Comparison of ENCODE assay signal across 8 cellular contexts in the genomic region with DNA sequence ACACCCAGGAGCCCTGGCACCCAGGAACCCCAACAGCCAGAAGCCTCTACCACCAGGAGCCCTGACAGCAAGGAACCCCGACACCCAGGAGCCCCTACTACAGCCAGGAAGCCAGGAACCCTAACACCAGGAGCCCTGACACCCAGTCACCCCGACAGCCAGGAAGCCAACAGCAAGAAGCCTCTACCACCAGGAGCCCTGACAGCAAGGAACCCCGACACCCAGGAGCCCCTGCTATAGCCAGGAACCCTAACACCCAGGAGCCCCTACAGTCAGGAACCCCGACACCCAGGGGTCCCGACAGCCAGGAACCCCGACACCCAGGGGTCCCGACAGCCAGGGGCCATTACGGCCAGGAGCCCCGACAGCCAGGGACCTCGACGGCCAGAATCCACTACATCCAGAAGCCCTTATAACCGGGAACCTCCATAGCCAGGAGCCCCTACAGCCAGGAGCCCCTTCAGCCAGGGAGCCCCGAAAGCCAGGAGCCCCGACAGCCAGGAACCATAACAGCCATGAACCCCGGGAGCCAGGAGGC.
A peak's percentile ranks its signal among the peaks of the same experiment; 100 is the strongest.
DNase-seq lines count a peak whose midpoint lies in the region; FAIRE-seq and TF ChIP-seq lines count a peak whose summit lies in the region.

No MANE protein-coding gene starts in this region.

- H3K27me3 ChIP-seq in rectal smooth muscle tissue (ENCODE audit: control insufficient read depth, insufficient read depth, low read length), result no peaks in the 10 kb centered on the region

- H3K9ac ChIP-seq in rectal smooth muscle tissue (ENCODE audit: low read length), result peak overlapping the region; percentile 73

- H3K4me3 Mint-ChIP-seq in activated naive CD4-positive, alpha-beta T cell treated with anti-CD3 and anti-CD28 coated beads, Interleukin-2, amount 10 ng/mL, durations not matched to agents 7 days and 5 days, result peak overlapping the region; percentile 93

- POLR2A ChIA-PET in RWPE1 (lab: Yijun Ruan, JAX; ENCODE audit: low non-redundant PET), result interaction anchor here (3.2 kb wide), 1 partner anchor 25 kb away, joined by 42 read pairs; a partner anchor contains a TSS

- no peak for FAIRE-seq in RCC 7860 (lab: Jason Lieb, UNC)

- H3K4me1 ChIP-seq in rectal smooth muscle tissue (ENCODE audit: control insufficient read depth, insufficient read depth, low read length), result peaks cover 14% of the 10 kb centered on the region

- no peaks in the 10 kb centered on the region for H3K36me3 ChIP-seq in rectal smooth muscle tissue (ENCODE audit: control insufficient read depth, insufficient read depth, low read length)

- DNase-seq in activated naive CD4-positive, alpha-beta T cell treated with anti-CD3 and anti-CD28 coated beads, Interleukin-2, amount 10 ng/mL, durations not matched to agents 7 days and 5 days, result peak; percentile 23
- no peak for DNase-seq in activated naive CD4-positive, alpha-beta T cell treated with Interleukin-2 at 50 U/mL for 16 hours
- DNase-seq in RWPE1 (ENCODE audit: low spot score), result no peak
- no peak for DNase-seq in fibroblast of pulmonary artery (ENCODE audit: low read depth)
- no peak for DNase-seq in SW480 (ENCODE audit: low spot score)
- DNase-seq in RCC 7860 (ENCODE audit: low spot score), result no peak
- DNase-seq in GM19238 (ENCODE audit: insufficient read length, low spot score), result no peak

- H3K9me3 Mint-ChIP-seq in activated naive CD4-positive, alpha-beta T cell treated with anti-CD3 and anti-CD28 coated beads, Interleukin-2, amount 10 ng/mL, durations not matched to agents 7 days and 5 days, result no peaks in the 10 kb centered on the region

- peaks cover 44% of the 10 kb centered on the region for H3K4me1 Mint-ChIP-seq in activated naive CD4-positive, alpha-beta T cell treated with anti-CD3 and anti-CD28 coated beads, Interleukin-2, amount 10 ng/mL, durations not matched to agents 7 days and 5 days

- peak overlapping the region; percentile 73 for H3K4me3 ChIP-seq in fibroblast of pulmonary artery (replicated peaks; ENCODE audit: low read depth, low read length)
- peak overlapping the region; percentile 67 for H3K4me3 ChIP-seq in rectal smooth muscle tissue (ENCODE audit: low read length)

- H3K36me3 Mint-ChIP-seq in activated naive CD4-positive, alpha-beta T cell treated with anti-CD3 and anti-CD28 coated beads, Interleukin-2, amount 10 ng/mL, durations not matched to agents 7 days and 5 days, result peaks cover 12% of the 10 kb centered on the region

- CTCF ChIA-PET in activated naive CD4-positive, alpha-beta T cell treated with anti-CD3 and anti-CD28 coated beads, Interleukin-2, amount 10 ng/mL, durations not matched to agents 7 days and 5 days (lab: Charles Lee), result interaction anchor here (1.3 to 5.7 kb wide), 2 partner anchors 25 to 44 kb away, joined by 3 to 34 read pairs; a partner anchor contains a TSS
- CTCF ChIA-PET in RWPE1 (lab: Yijun Ruan, JAX), result interaction anchor here (0.5 to 1.0 kb wide), 2 partner anchors 14 to 26 kb away, joined by 4 to 6 read pairs; a partner anchor contains a TSS

- H3K27ac ChIP-seq in RWPE1, result peak overlapping the region; percentile 94
- peak overlapping the region; percentile 72 for H3K27ac ChIP-seq in rectal smooth muscle tissue (ENCODE audit: low read depth, low read length)

- TF ChIP-seq CTCF in RWPE1 (conservative IDR thresholded peaks at IDR 0.05; ENCODE audit: low read depth), result no peak
- no peak for TF ChIP-seq CTCF in fibroblast of pulmonary artery (IDR thresholded peaks at IDR 0.05; ENCODE audit: low read length, missing control alignments)

- no peak overlapping the region for H3K27ac Mint-ChIP-seq in activated naive CD4-positive, alpha-beta T cell treated with anti-CD3 and anti-CD28 coated beads, Interleukin-2, amount 10 ng/mL, durations not matched to agents 7 days and 5 days

- peaks cover 30% of the 10 kb centered on the region for H3K27me3 Mint-ChIP-seq in activated naive CD4-positive, alpha-beta T cell treated with anti-CD3 and anti-CD28 coated beads, Interleukin-2, amount 10 ng/mL, durations not matched to agents 7 days and 5 days
